15 cellular contexts compared by ENCODE assay signal in genomic region chr1:108503062-108503740, GRCh38. TPM values are rescaled to one million over a fixed set of nuclear protein-coding genes. Genes with fewer than 3 reads are reported as not detected.
DNase-seq lines count a peak whose midpoint lies in the region; ATAC-seq and TF ChIP-seq lines count a peak whose summit lies in the region.
"Had no signal": no experiment of that assay in that cellular context is flagged by ENCODE, and none has a peak within 500 bp of the region (broad histone marks: within the 10 kb centered on the region; RNA-seq: fewer than 3 reads in every experiment).

No MANE protein-coding gene starts in this region.

- intact Hi-C loops in CD4-positive, alpha-beta T cell (cut with DNase I, micrococcal nuclease): loop anchor here in 1 of 2 experiments (5.0 kb wide), 1 partner anchor 119 kb away; no protein-coding TSS in a partner anchor

- H3K27ac ChIP-seq in CD4-positive, alpha-beta T cell (ENCODE audit: low read depth, low read length): no peak overlapping the region

- H3K36me3 Mint-ChIP-seq in glutamatergic neuron (ENCODE audit: unreplicated experiment): no peaks in the 10 kb centered on the region
- H3K36me3 Mint-ChIP-seq in CD4-positive, alpha-beta T cell (ENCODE audit: low read depth): no peaks in the 10 kb centered on the region
- H3K36me3 Mint-ChIP-seq: stimulated activated memory B cell treated with anti-CD40 and anti-IgM and Interleukin-4, amounts not matched to agents 10 μg/mL and 1 μg/mL and 100 μg/mL, for 72 hours had no signal

- H3K9me3 Mint-ChIP-seq in glutamatergic neuron (ENCODE audit: unreplicated experiment): no peaks in the 10 kb centered on the region
- H3K9me3 Mint-ChIP-seq in CD4-positive, alpha-beta T cell: no peaks in the 10 kb centered on the region
- H3K9me3 Mint-ChIP-seq: activated CD4-positive, alpha-beta T cell treated with anti-CD3 and anti-CD28 coated beads, Interleukin-2, amount 10 ng/mL, durations not matched to agents 7 days and 5 days; naive thymus-derived CD4-positive, alpha-beta T cell; stimulated activated memory B cell treated with anti-CD40 and anti-IgM and Interleukin-4, amounts not matched to agents 10 μg/mL and 1 μg/mL and 100 μg/mL, for 72 hours had no signal

- POLR2A ChIA-PET in CD4-positive, alpha-beta T cell (lab: Charles Lee): no interaction called here

- H3K27me3 Mint-ChIP-seq in glutamatergic neuron (ENCODE audit: unreplicated experiment): no peaks in the 10 kb centered on the region
- peaks cover 36% of the 10 kb centered on the region for H3K27me3 Mint-ChIP-seq in CD4-positive, alpha-beta T cell
- H3K27me3 Mint-ChIP-seq: stimulated activated memory B cell treated with anti-CD40 and anti-IgM and Interleukin-4, amounts not matched to agents 10 μg/mL and 1 μg/mL and 100 μg/mL, for 72 hours had no signal

- DNase-seq in Daoy (ENCODE audit: low read depth) (peak; percentile 48), M059J (ENCODE audit: low read depth) (peak; percentile 96), choroid plexus epithelial cell (ENCODE audit: low read depth) (peak; percentile 53), mucosa of gallbladder (ENCODE audit: low spot score) (peak; percentile 13), NCI-H2107 (lab: John Stamatoyannopoulos, UW) (no peak), glutamatergic neuron (no peak), DMS 273 (lab: John Stamatoyannopoulos, UW; ENCODE audit: unreplicated experiment) (no peak)
- DNase-seq in CD4-positive, alpha-beta T cell: no peak
- DNase-seq: activated CD4-positive, alpha-beta T cell treated with anti-CD3 and anti-CD28 coated beads, Interleukin-2, amount 10 ng/mL, durations not matched to agents 7 days and 5 days; amniotic stem cell; naive thymus-derived CD4-positive, alpha-beta T cell had no signal

- peaks cover 6% of the 10 kb centered on the region for H3K27me3 ChIP-seq in CD4-positive, alpha-beta T cell (ENCODE audit: control insufficient read depth, insufficient read depth, low read length)

- no peaks in the 10 kb centered on the region for H3K9me3 ChIP-seq in CD4-positive, alpha-beta T cell (ENCODE audit: control insufficient read depth, low read length)
- H3K9me3 ChIP-seq: HAP-1 had no signal

- no peak for ATAC-seq in CD4-positive, alpha-beta T cell (ENCODE audit: poor library complexity)
- ATAC-seq: naive thymus-derived CD4-positive, alpha-beta T cell; Panc1; stimulated activated memory B cell treated with anti-CD40 and anti-IgM and Interleukin-4, amounts not matched to agents 10 μg/mL and 1 μg/mL and 100 μg/mL, for 72 hours had no signal

- no peak for TF ChIP-seq CTCF in choroid plexus epithelial cell (conservative IDR thresholded peaks at IDR 0.05; ENCODE audit: low read depth, low read length)
- TF ChIP-seq CTCF in glutamatergic neuron (IDR thresholded peaks at IDR 0.05; ENCODE audit: partially characterized antibody, unreplicated experiment): no peak
- TF ChIP-seq CTCF in CD4-positive, alpha-beta T cell (IDR thresholded peaks at IDR 0.05): no peak

- CTCF ChIA-PET in CD4-positive, alpha-beta T cell (lab: Charles Lee): no interaction called here

- H3K4me1 Mint-ChIP-seq in glutamatergic neuron (ENCODE audit: low read depth, unreplicated experiment): no peaks in the 10 kb centered on the region
- no peaks in the 10 kb centered on the region for H3K4me1 Mint-ChIP-seq in CD4-positive, alpha-beta T cell (ENCODE audit: low read depth)
- H3K4me1 Mint-ChIP-seq: activated CD4-positive, alpha-beta T cell treated with anti-CD3 and anti-CD28 coated beads, Interleukin-2, amount 10 ng/mL, durations not matched to agents 7 days and 5 days; stimulated activated memory B cell treated with anti-CD40 and anti-IgM and Interleukin-4, amounts not matched to agents 10 μg/mL and 1 μg/mL and 100 μg/mL, for 72 hours had no signal

- H3K27ac Mint-ChIP-seq in glutamatergic neuron (ENCODE audit: unreplicated experiment): no peak overlapping the region
- H3K27ac Mint-ChIP-seq in CD4-positive, alpha-beta T cell: no peak overlapping the region
- H3K27ac Mint-ChIP-seq: activated CD4-positive, alpha-beta T cell treated with anti-CD3 and anti-CD28 coated beads, Interleukin-2, amount 10 ng/mL, durations not matched to agents 7 days and 5 days; naive thymus-derived CD4-positive, alpha-beta T cell; stimulated activated memory B cell treated with anti-CD40 and anti-IgM and Interleukin-4, amounts not matched to agents 10 μg/mL and 1 μg/mL and 100 μg/mL, for 72 hours had no signal

- no peak overlapping the region for H3K4me3 ChIP-seq in choroid plexus epithelial cell (ENCODE audit: low read depth, low read length)
- H3K4me3 ChIP-seq: HAP-1 had no signal

- H3K4me3 Mint-ChIP-seq in glutamatergic neuron (ENCODE audit: unreplicated experiment): no peak overlapping the region
- H3K4me3 Mint-ChIP-seq in CD4-positive, alpha-beta T cell: no peak overlapping the region
- H3K4me3 Mint-ChIP-seq: activated CD4-positive, alpha-beta T cell treated with anti-CD3 and anti-CD28 coated beads, Interleukin-2, amount 10 ng/mL, durations not matched to agents 7 days and 5 days; naive thymus-derived CD4-positive, alpha-beta T cell; stimulated activated memory B cell treated with anti-CD40 and anti-IgM and Interleukin-4, amounts not matched to agents 10 μg/mL and 1 μg/mL and 100 μg/mL, for 72 hours had no signal

RNA-seq across cellular contexts. Expression of gene NBPF6, which starts 53.1 kb away (rescaled TPM):
- not detected in 2 replicates for total RNA-seq in Daoy (2014; rRNA removed; shearing (Covaris generic))
- not detected in 2 replicates for total RNA-seq in M059J (2014; rRNA removed; shearing (Covaris generic))
- total RNA-seq in mucosa of gallbladder: not detected
- not detected for total RNA-seq in glutamatergic neuron (ENCODE audit: unreplicated experiment)
- not detected for total RNA-seq in CD4-positive, alpha-beta T cell
- total RNA-seq: activated CD4-positive, alpha-beta T cell treated with anti-CD3 and anti-CD28 coated beads, Interleukin-2, amount 10 ng/mL, durations not matched to agents 7 days and 5 days; frontal cortex had no signal

RNA-seq across cellular contexts. Expression of gene EEIG2, which starts 56.7 kb away (rescaled TPM):
- 13.4 and 14.2 TPM in 2 replicates for total RNA-seq in Daoy (2014; rRNA removed; shearing (Covaris generic))
- 12.6 and 15.4 TPM in 2 replicates for total RNA-seq in M059J (2014; rRNA removed; shearing (Covaris generic))
- total RNA-seq in mucosa of gallbladder (20.7 TPM), glutamatergic neuron (ENCODE audit: unreplicated experiment) (93.1 TPM)
- 10 to 100 TPM; 11.6 to 12.2 TPM for total RNA-seq in CD4-positive, alpha-beta T cell

Comparison
In these comparisons a context has a peak if more than half of its experiments do, and no peak if none do; other contexts are left out.
1. DNase-seq: peak in Daoy (single experiment), M059J (single experiment), choroid plexus epithelial cell (single experiment) and mucosa of gallbladder (single experiment); none in NCI-H2107 (single experiment), glutamatergic neuron (single experiment), DMS 273 (single experiment) and CD4-positive, alpha-beta T cell (0 of 10).